In genomic region chr3:165185707-165186327, GRCh38 we compare ENCODE assay signal across 8 cellular contexts. TPM values are rescaled to one million over a fixed set of nuclear protein-coding genes. Genes with fewer than 3 reads are reported as not detected.
DNase-seq lines count a peak whose midpoint lies in the region; ATAC-seq, FAIRE-seq and TF ChIP-seq lines count a peak whose summit lies in the region.

No MANE protein-coding gene starts in this region.

- no peaks in the 10 kb centered on the region for H3K4me1 Mint-ChIP-seq in CD8-positive, alpha-beta T cell (ENCODE audit: low read depth)

- no peak overlapping the region for H3K27ac Mint-ChIP-seq in CD8-positive, alpha-beta T cell

- POLR2A ChIA-PET in CD8-positive, alpha-beta T cell (lab: Charles Lee), result no interaction called here

- no peak for ATAC-seq in CD8-positive, alpha-beta T cell
- ATAC-seq in GM18517 (IDR thresholded peaks at IDR 0.05; ENCODE audit: unreplicated experiment) (peak; percentile 97), HG02884 (IDR thresholded peaks at IDR 0.05; ENCODE audit: unreplicated experiment) (peak; percentile 97)

- peak; percentile 55 for TF ChIP-seq CTCF in CD8-positive, alpha-beta T cell (IDR thresholded peaks at IDR 0.05)

- no peaks in the 10 kb centered on the region for H3K4me1 ChIP-seq in CD8-positive, alpha-beta T cell (ENCODE audit: insufficient read depth, low read length)
- H3K4me1 ChIP-seq in SJCRH30, result no peaks in the 10 kb centered on the region

- H3K27me3 Mint-ChIP-seq in CD8-positive, alpha-beta T cell (ENCODE audit: low read depth), result peaks cover 2% of the 10 kb centered on the region

- no peaks in the 10 kb centered on the region for H3K9me3 ChIP-seq in CD8-positive, alpha-beta T cell (ENCODE audit: low read length)
- H3K9me3 ChIP-seq in SJCRH30 (replicated peaks), result no peaks in the 10 kb centered on the region

- no peak for DNase-seq in CD8-positive, alpha-beta T cell
- peak; percentile 77 for DNase-seq in NCI-H1092 treated with DMSO at 0.1 percent for 48 hours (lab: John Stamatoyannopoulos, UW)
- DNase-seq in SJCRH30, result peak; percentile 33 to 77
- DNase-seq in myocyte (ENCODE audit: low read depth), result peak; percentile 73
- no peak for DNase-seq in occipital lobe (lab: John Stamatoyannopoulos, UW)

- CTCF ChIA-PET in CD8-positive, alpha-beta T cell (lab: Charles Lee), result no interaction called here

- FAIRE-seq in endometrium (lab: Jason Lieb, UNC), result peak; percentile 43

- no peaks in the 10 kb centered on the region for H3K36me3 Mint-ChIP-seq in CD8-positive, alpha-beta T cell

- intact Hi-C loops in CD8-positive, alpha-beta T cell (cut with DNase I, micrococcal nuclease), result no loop called here

- no peaks in the 10 kb centered on the region for H3K9me3 Mint-ChIP-seq in CD8-positive, alpha-beta T cell

- H3K4me3 ChIP-seq in CD8-positive, alpha-beta T cell (ENCODE audit: low read depth, low read length), result no peak overlapping the region
- no peak overlapping the region for H3K4me3 ChIP-seq in SJCRH30

- H3K27me3 ChIP-seq in CD8-positive, alpha-beta T cell (ENCODE audit: insufficient read depth, low read length), result no peaks in the 10 kb centered on the region
- H3K27me3 ChIP-seq in SJCRH30, result no peaks in the 10 kb centered on the region

- no peaks in the 10 kb centered on the region for H3K36me3 ChIP-seq in CD8-positive, alpha-beta T cell (ENCODE audit: insufficient read depth, low read length)
- H3K36me3 ChIP-seq in SJCRH30, result no peaks in the 10 kb centered on the region

- H3K27ac ChIP-seq in CD8-positive, alpha-beta T cell (ENCODE audit: low read depth, low read length), result no peak overlapping the region
- H3K27ac ChIP-seq in SJCRH30, result no peak overlapping the region

- H3K4me3 Mint-ChIP-seq in CD8-positive, alpha-beta T cell, result no peak overlapping the region

RNA-seq across cellular contexts. Expression of gene SLITRK3, which starts 10.4 kb away (rescaled TPM):
- not detected for total RNA-seq in CD8-positive, alpha-beta T cell
- not detected in 2 replicates for total RNA-seq in SJCRH30 (2014; rRNA removed; shearing (Covaris generic))
- total RNA-seq in myocyte, result not detected in 2 replicates
- not detected for polyA plus RNA-seq in myocyte (2012)
- 6.6 TPM for total RNA-seq in occipital lobe

Comparison
In these comparisons a context has a peak if more than half of its experiments do, and no peak if none do; other contexts are left out.
1. DNase-seq: peak in NCI-H1092 treated with DMSO at 0.1 percent for 48 hours (single experiment), SJCRH30 (2 of 2) and myocyte (single experiment); none in CD8-positive, alpha-beta T cell (0 of 7) and occipital lobe (single experiment).